In genomic region chr2:70089220-70089945, GRCh38 we compare ENCODE assay signal across 8 cellular contexts. TPM values are rescaled to one million over a fixed set of nuclear protein-coding genes. Genes with fewer than 3 reads are reported as not detected.
DNase-seq lines count a peak whose midpoint lies in the region; ATAC-seq and TF ChIP-seq lines count a peak whose summit lies in the region.

No MANE protein-coding gene starts in this region.

- DNase-seq in activated T-cell treated with anti-CD3 and anti-CD28 coated beads for 24 hours (ENCODE audit: low read depth) (peak; percentile 44), activated T-cell treated with anti-CD3 and anti-CD28 coated beads for 4 hours (no peak), OCI-M1 (lab: John Stamatoyannopoulos, UW) (peak; percentile 57), brain microvascular endothelial cell (no peak), lung microvascular endothelial cell (ENCODE audit: low read depth in 2 of 2) (peak; percentile 41 to 55), substantia nigra (lab: John Stamatoyannopoulos, UW) (peak in 6 of 49 donors; percentile 11 to 58 (median 41))

- H3K27me3 ChIP-seq in brain microvascular endothelial cell (replicated peaks) = no peaks in the 10 kb centered on the region

- TF ChIP-seq CTCF in brain microvascular endothelial cell (IDR thresholded peaks at IDR 0.05; ENCODE audit: low read depth, low read length, missing control alignments) = no peak

- H3K36me3 ChIP-seq in brain microvascular endothelial cell (replicated peaks) = peaks cover 9% of the 10 kb centered on the region

- H3K4me3 ChIP-seq in brain microvascular endothelial cell (ENCODE audit: low read depth, low read length) = peak overlapping the region; percentile 96

- peak overlapping the region; percentile 98 for H3K27ac ChIP-seq in brain microvascular endothelial cell
- H3K27ac ChIP-seq in substantia nigra (ENCODE audit: low read depth, low read length, poor library complexity, severe bottlenecking) = peak overlapping the region; percentile 99

- ATAC-seq in HG03354 (IDR thresholded peaks at IDR 0.05; ENCODE audit: poor library complexity, severe bottlenecking, unreplicated experiment) (no peak), GM21786 (IDR thresholded peaks at IDR 0.05; ENCODE audit: unreplicated experiment) (no peak)

- in situ Hi-C loops in brain microvascular endothelial cell (cut with HindIII; ENCODE audit: low pct_ligation_motif_present, low sequenced_read_pairs) = loop anchor here (25.0 kb wide), 1 partner anchor 152 kb away; no protein-coding TSS in a partner anchor

RNA-seq across cellular contexts. Expression of gene PCBP1, which starts 2.1 kb away (rescaled TPM):
- 34.9 and 40.3 TPM in 2 replicates for total RNA-seq in lung microvascular endothelial cell

Comparison
In these comparisons a context has a peak if more than half of its experiments do, and no peak if none do; other contexts are left out.
1. DNase-seq: peak in activated T-cell treated with anti-CD3 and anti-CD28 coated beads for 24 hours (single experiment), OCI-M1 (single experiment) and lung microvascular endothelial cell (2 of 2); none in activated T-cell treated with anti-CD3 and anti-CD28 coated beads for 4 hours (single experiment) and brain microvascular endothelial cell (single experiment).